In the genomic region with DNA sequence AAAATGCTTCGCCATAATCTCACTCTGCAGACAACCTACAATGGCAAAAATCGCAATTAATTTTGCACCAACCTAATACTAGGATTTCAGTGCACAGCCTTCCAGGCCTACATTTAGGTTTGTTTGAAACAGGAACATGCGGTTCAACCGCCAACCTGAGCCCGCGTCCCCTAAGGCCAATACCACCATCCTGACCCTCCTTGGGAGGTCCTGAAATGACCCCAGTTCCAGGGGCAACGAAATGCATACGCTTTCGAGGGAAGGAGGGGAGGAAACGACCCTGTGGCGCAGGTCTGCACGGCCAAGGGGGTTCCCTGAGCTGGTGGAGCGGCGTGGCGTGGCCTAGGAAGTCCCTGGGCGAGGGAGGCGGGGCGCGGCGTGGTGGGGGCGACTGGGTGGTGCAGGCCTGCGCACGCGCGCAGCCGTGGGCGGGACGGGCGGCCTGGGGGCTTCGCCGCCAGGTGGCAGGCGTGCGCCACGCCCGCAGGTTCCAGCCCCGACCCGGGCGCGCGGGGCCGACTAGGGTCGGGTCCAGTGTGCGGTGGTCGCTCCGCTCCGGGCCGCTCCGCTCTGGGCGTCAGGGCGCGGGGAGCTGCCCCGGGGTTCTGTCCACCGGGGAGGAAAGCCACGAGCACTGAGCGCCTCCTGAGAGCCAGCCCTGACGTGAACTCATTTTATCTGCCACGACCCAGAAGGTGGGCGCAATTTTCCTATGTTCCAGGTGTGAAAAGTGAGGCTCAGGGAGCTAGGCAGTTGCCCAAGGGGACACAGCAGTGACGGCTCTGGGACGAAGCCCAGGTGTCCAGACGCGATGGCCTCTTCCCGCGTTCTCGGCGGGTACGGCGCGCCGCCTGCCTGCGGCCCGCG, we compare ENCODE assay signal across 8 cellular contexts.
A peak's percentile ranks its signal among the peaks of the same experiment; 100 is the strongest.
DNase-seq lines count a peak whose midpoint lies in the region; ATAC-seq and TF ChIP-seq lines count a peak whose summit lies in the region.

No MANE protein-coding gene starts in this region.

- H3K4me2 ChIP-seq in DND-41 (ENCODE audit: insufficient read depth, low read length), result peak overlapping the region; percentile 64
- H3K4me2 ChIP-seq in KMS-11, result peak overlapping the region; percentile 82

- H3K27me3 ChIP-seq in DND-41 (ENCODE audit: insufficient read depth, low read length, poor library complexity), result no peaks in the 10 kb centered on the region
- no peaks in the 10 kb centered on the region for H3K27me3 ChIP-seq in KMS-11 (ENCODE audit: insufficient read depth, low read depth)
- H3K27me3 ChIP-seq in subcutaneous abdominal adipose tissue (ENCODE audit: control insufficient read depth in 5 of 5, insufficient read depth in 4 of 5, low read length in 5 of 5), result no peaks in the 10 kb centered on the region

- H2AFZ ChIP-seq in DND-41 (ENCODE audit: low read depth, low read length) (peak overlapping the region; percentile 77), KMS-11 (ENCODE audit: low read depth) (peak overlapping the region; percentile 97)

- H4K20me1 ChIP-seq in DND-41 (ENCODE audit: insufficient read depth, low read length) (no peaks in the 10 kb centered on the region), KMS-11 (ENCODE audit: insufficient read depth) (no peaks in the 10 kb centered on the region)

- peak; percentile 87 for TF ChIP-seq CTCF in DND-41 (IDR thresholded peaks at IDR 0.05; ENCODE audit: borderline replicate concordance, extremely low read depth, low read length, poor library complexity, severe bottlenecking)
- TF ChIP-seq CTCF in KMS-11 (conservative IDR thresholded peaks at IDR 0.05; ENCODE audit: low read depth, low read length), result peak; percentile 54
- peak; percentile 92 for TF ChIP-seq CTCF in RWPE1 (conservative IDR thresholded peaks at IDR 0.05; ENCODE audit: low read depth)
- TF ChIP-seq CTCF in fibroblast of villous mesenchyme (IDR thresholded peaks at IDR 0.05; ENCODE audit: insufficient read depth, low read depth, low read length), result peak; percentile 39
- peak; percentile 86 for TF ChIP-seq CTCF in neural crest cell (conservative IDR thresholded peaks at IDR 0.05)

- H3K4me1 ChIP-seq in DND-41 (ENCODE audit: insufficient read depth, low read length) (peaks cover 32% of the 10 kb centered on the region), KMS-11 (ENCODE audit: low read depth, poor library complexity, severe bottlenecking) (peaks cover 18% of the 10 kb centered on the region), subcutaneous abdominal adipose tissue (ENCODE audit: control insufficient read depth in 5 of 5, insufficient read depth in 5 of 5, low read length in 5 of 5) (peaks cover 4 to 61% (median 45%) of the 10 kb centered on the region in 5 donors)

- H3K27ac Mint-ChIP-seq in neural crest cell (ENCODE audit: unreplicated experiment), result no peak overlapping the region

- POLR2A ChIA-PET in RWPE1 (lab: Yijun Ruan, JAX; ENCODE audit: low non-redundant PET), result interaction anchor here (0.6 to 1.2 kb wide), 2 partner anchors 93 to 551 kb away, joined by 3 read pairs; no protein-coding TSS in a partner anchor

- peak overlapping the region; percentile 11 to 68; a peak in 3 of 4 replicates for H3K4me3 ChIP-seq in DND-41 (ENCODE audit: low read depth in 1 of 2, low read length in 2 of 2)
- no peak overlapping the region for H3K4me3 ChIP-seq in KMS-11 (IDR thresholded peaks at IDR 0.05; ENCODE audit: insufficient read depth, low read depth, low read length)
- peak overlapping the region; percentile 59 for H3K4me3 ChIP-seq in fibroblast of villous mesenchyme (ENCODE audit: low read depth, low read length)
- H3K4me3 ChIP-seq in subcutaneous abdominal adipose tissue (ENCODE audit: low read depth in 1 of 5, low read length in 5 of 5), result peak overlapping the region; percentile 80 to 92 (median 85)

- DNase-seq in DND-41, result peak; percentile 87
- peak; percentile 92 for DNase-seq in RWPE1 (ENCODE audit: low spot score)
- peak; percentile 97 for DNase-seq in activated effector memory CD4-positive, alpha-beta T cell treated with anti-CD3 and anti-CD28 coated beads, Interleukin-2, amount 50 U/mL, for 16 hours
- peak; percentile 76 for DNase-seq in fibroblast of villous mesenchyme (ENCODE audit: low read depth)
- DNase-seq in neural crest cell (ENCODE audit: low read depth, low spot score), result peak; percentile 85

- no peaks in the 10 kb centered on the region for H3K27me3 Mint-ChIP-seq in neural crest cell (ENCODE audit: low read depth)

- peaks cover 56% of the 10 kb centered on the region for H3K4me1 Mint-ChIP-seq in neural crest cell

- H3K27ac ChIP-seq in DND-41 (ENCODE audit: low read length) (peak overlapping the region; percentile 60), KMS-11 (peak overlapping the region; percentile 62), RWPE1 (peak overlapping the region; percentile 99), subcutaneous abdominal adipose tissue (ENCODE audit: low read depth, low read length) (peak overlapping the region; percentile 98)

- H3K79me2 ChIP-seq in DND-41 (ENCODE audit: insufficient read depth, low read length), result no peaks in the 10 kb centered on the region
- H3K79me2 ChIP-seq in KMS-11 (ENCODE audit: insufficient read depth, low read depth), result no peaks in the 10 kb centered on the region

- peak; percentile 75 for ATAC-seq in DND-41 (ENCODE audit: insufficient read depth, low read depth)
- ATAC-seq in GM21619 (IDR thresholded peaks at IDR 0.05; ENCODE audit: unreplicated experiment), result peak; percentile 44

- H3K36me3 ChIP-seq in DND-41 (ENCODE audit: insufficient read depth, low read length), result no peaks in the 10 kb centered on the region
- no peaks in the 10 kb centered on the region for H3K36me3 ChIP-seq in KMS-11 (ENCODE audit: insufficient read depth)
- H3K36me3 ChIP-seq in subcutaneous abdominal adipose tissue (ENCODE audit: control insufficient read depth in 5 of 5, insufficient read depth in 5 of 5, low read length in 5 of 5), result no peaks in the 10 kb centered on the region

- no peaks in the 10 kb centered on the region for H3K36me3 Mint-ChIP-seq in neural crest cell (ENCODE audit: low read depth)

- H3K4me3 Mint-ChIP-seq in neural crest cell, result peak overlapping the region; percentile 87

- no peaks in the 10 kb centered on the region for H3K9me3 Mint-ChIP-seq in neural crest cell

- CTCF ChIA-PET in RWPE1 (lab: Yijun Ruan, JAX), result interaction anchor here (0.5 to 1.1 kb wide), 14 partner anchors 38 to 566 kb away, joined by 3 to 9 read pairs (median 4); partner anchors contain the start of gene DENND5A

- no peaks in the 10 kb centered on the region for H3K9me3 ChIP-seq in DND-41 (ENCODE audit: insufficient read depth, low read length, severe bottlenecking)
- H3K9me3 ChIP-seq in subcutaneous abdominal adipose tissue (ENCODE audit: control insufficient read depth in 5 of 5, low read length in 5 of 5), result no peaks in the 10 kb centered on the region

- peak overlapping the region; percentile 63 for H3K9ac ChIP-seq in DND-41 (ENCODE audit: low read depth, low read length)
- H3K9ac ChIP-seq in KMS-11, result peak overlapping the region; percentile 88
- peak overlapping the region; percentile 71 to 95 (median 94) for H3K9ac ChIP-seq in subcutaneous abdominal adipose tissue (ENCODE audit: low read length in 5 of 5)

Comparison
In these comparisons a context has a peak if more than half of its experiments do, and no peak if none do; other contexts are left out.
1. CTCF ChIP-seq: peak in every context shown above with its lines; median percentile 92 in RWPE1; 87 in DND-41; 86 in neural crest cell; 54 in KMS-11; 39 in fibroblast of villous mesenchyme.